In the genomic region with DNA sequence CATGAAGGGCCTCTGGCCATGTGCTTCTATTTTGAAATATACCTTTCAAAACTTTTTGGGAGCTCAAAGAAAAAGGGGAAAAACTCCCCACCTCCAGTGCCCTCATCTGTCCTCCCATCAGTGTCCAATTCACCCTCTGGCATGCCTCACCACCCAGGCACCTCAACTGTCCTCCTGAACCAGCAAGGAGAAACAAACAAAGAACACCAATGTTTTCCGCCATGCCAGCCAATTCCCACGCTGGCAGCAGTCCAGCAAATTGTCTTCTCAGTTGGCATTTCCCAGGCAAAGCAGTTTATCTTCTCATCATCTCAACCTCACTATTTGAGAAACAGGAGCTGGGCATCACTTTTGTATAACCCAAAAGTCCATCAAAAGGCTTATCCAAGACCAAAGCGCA, we compare ENCODE assay signal across 27 cellular contexts.
"Had no signal": no experiment of that assay in that cellular context is flagged by ENCODE, and none has a peak within 500 bp of the region (broad histone marks: within the 10 kb centered on the region; RNA-seq: fewer than 3 reads in every experiment).

No MANE protein-coding gene starts in this region.

- H3K27ac ChIP-seq: left ventricle myocardium inferior, pancreas, prostate gland, skin epidermis, stomach, testis, thyroid gland, transverse colon, upper lobe of left lung, vagina had no signal

- H3K4me3 ChIP-seq: left ventricle myocardium inferior, lung, mucosa of descending colon, pancreas, prostate gland, skin epidermis, stomach, testis, thyroid gland, transverse colon, upper lobe of left lung, vagina had no signal

- ATAC-seq: mucosa of descending colon; naive thymus-derived CD4-positive, alpha-beta T cell; natural killer cell treated with Interleukin-12 subunit alpha and Interleukin-12 subunit beta and Interleukin-15 and Interleukin-18, amount 100 ng/mL, for 72 hours; pancreas; right cardiac atrium; sciatic nerve; stimulated activated naive B cell treated with anti-CD40 and anti-IgM and Interleukin-4, amounts not matched to agents 10 μg/mL and 1 μg/mL and 100 μg/mL, for 72 hours; stimulated activated naive CD8-positive, alpha-beta T cell treated with anti-CD3 and anti-CD28 coated beads, Interleukin-15, Interleukin-2, amounts not matched to agents 100 U/mL and 50 U/mL, for 24 hours had no signal

- DNase-seq: islet precursor cell; left ventricle myocardium inferior; midbrain; mucosa of descending colon; naive thymus-derived CD4-positive, alpha-beta T cell; nucleus accumbens; pancreas; posterior cingulate gyrus; retina; right cardiac atrium; stimulated activated CD4-positive, alpha-beta T cell treated with anti-CD3 and anti-CD28 coated beads, Interleukin-12 subunit alpha, Interleukin-12 subunit beta, amount 100 ng/mL, for 4 hours; stimulated activated CD4-positive, alpha-beta T cell treated with anti-CD3 and anti-CD28 coated beads, Interleukin-15, amount 100 ng/mL, for 24 hours; stimulated activated CD4-positive, alpha-beta T cell treated with anti-CD3 and anti-CD28 coated beads, Interleukin-2, amount 100 ng/mL, for 24 hours; stimulated activated CD4-positive, alpha-beta T cell treated with anti-CD3 and anti-CD28 coated beads, Interleukin-4, amount 100 ng/mL, for 1 hour; stimulated activated naive B cell treated with anti-CD40 and anti-IgM and Interleukin-4, amounts not matched to agents 10 μg/mL and 1 μg/mL and 100 μg/mL, for 72 hours; stimulated activated naive CD8-positive, alpha-beta T cell treated with anti-CD3 and anti-CD28 coated beads, Interleukin-15, Interleukin-2, amounts not matched to agents 100 U/mL and 50 U/mL, for 24 hours; stomach; testis; thyroid gland; transverse colon; upper lobe of left lung had no signal
